ENCODE assay signal across 12 cellular contexts in the genomic region with DNA sequence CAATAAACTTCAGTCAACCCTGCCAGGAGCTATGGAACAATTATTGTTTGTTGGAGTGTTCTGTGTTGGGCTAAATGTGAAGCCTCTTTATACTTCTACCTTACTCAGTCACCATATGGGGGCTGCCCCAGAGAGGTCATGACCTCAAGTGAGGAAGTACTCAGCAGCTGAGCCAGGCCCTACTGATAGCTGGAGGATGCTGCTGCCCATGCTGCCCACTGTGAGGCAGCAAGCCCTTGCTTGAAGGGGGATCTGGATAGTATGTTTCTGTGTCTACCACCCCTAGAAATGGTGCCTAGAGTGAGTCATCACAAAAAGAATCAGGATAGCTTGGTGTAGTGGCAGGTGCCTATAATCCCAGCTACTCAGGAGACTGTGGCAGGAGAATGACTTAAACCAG. TPM values are rescaled to one million over a fixed set of nuclear protein-coding genes. Genes with fewer than 3 reads are reported as not detected.
DNase-seq lines count a peak whose midpoint lies in the region; ATAC-seq and TF ChIP-seq lines count a peak whose summit lies in the region.
"Had no signal": no experiment of that assay in that cellular context is flagged by ENCODE, and none has a peak within 500 bp of the region (broad histone marks: within the 10 kb centered on the region; RNA-seq: fewer than 3 reads in every experiment).

No MANE protein-coding gene starts in this region.

- no peak for TF ChIP-seq POLR2A in breast epithelium (IDR thresholded peaks at IDR 0.05)
- no peak for TF ChIP-seq POLR2A in thyroid gland (IDR thresholded peaks at IDR 0.05)

- H3K9me3 ChIP-seq in breast epithelium (no peaks in the 10 kb centered on the region), T-helper 17 cell (ENCODE audit: control insufficient read depth, low read length, poor library complexity, severe bottlenecking) (no peaks in the 10 kb centered on the region), thyroid gland (no peaks in the 10 kb centered on the region), psoas muscle (no peaks in the 10 kb centered on the region)

- H3K27ac Mint-ChIP-seq in MCF 10A (ENCODE audit: low read depth, unreplicated experiment) = peak overlapping the region; percentile 49
- peak overlapping the region; percentile 9 for H3K27ac Mint-ChIP-seq in T-helper 17 cell
- H3K27ac Mint-ChIP-seq in effector memory CD8-positive, alpha-beta T cell = peak overlapping the region in 1 of 2 donors; percentile 26

- TF ChIP-seq CTCF in MCF 10A (IDR thresholded peaks at IDR 0.05; ENCODE audit: unreplicated experiment) = no peak
- TF ChIP-seq CTCF in breast epithelium (IDR thresholded peaks at IDR 0.05) = no peak
- no peak for TF ChIP-seq CTCF in thyroid gland (IDR thresholded peaks at IDR 0.05)
- no peak for TF ChIP-seq CTCF in psoas muscle (IDR thresholded peaks at IDR 0.05)

- H3K27me3 Mint-ChIP-seq in MCF 10A (ENCODE audit: insufficient read depth, unreplicated experiment) (no peaks in the 10 kb centered on the region), T-helper 17 cell (no peaks in the 10 kb centered on the region)
- no peaks in the 10 kb centered on the region for H3K27me3 Mint-ChIP-seq in effector memory CD8-positive, alpha-beta T cell

- DNase-seq in MCF 10A (ENCODE audit: unreplicated experiment) = no peak
- DNase-seq in breast epithelium (ENCODE audit: low spot score in 2 of 2) = no peak
- DNase-seq in T-helper 17 cell = no peak
- DNase-seq in thyroid gland = no peak
- no peak for DNase-seq in effector memory CD8-positive, alpha-beta T cell
- no peak for DNase-seq in activated gamma-delta T cell treated with Interleukin-2 at 50 U/mL for 16 hours
- DNase-seq in psoas muscle = no peak
- DNase-seq: cortex of kidney, NCI-H226 had no signal

- ATAC-seq in HG02678 (IDR thresholded peaks at IDR 0.05; ENCODE audit: unreplicated experiment) = peak; percentile 36
- no peak for ATAC-seq in T-helper 17 cell
- no peak for ATAC-seq in effector memory CD8-positive, alpha-beta T cell (replicated peaks)
- ATAC-seq in psoas muscle = no peak
- ATAC-seq: HCT116, HepG2 had no signal

- POLR2A ChIA-PET in MCF 10A (lab: Yijun Ruan, JAX) = interaction anchor here (0.6 to 1.9 kb wide), 6 partner anchors 15 to 212 kb away, joined by 3 to 5 read pairs (median 4); a partner anchor contains a TSS

- H3K4me1 ChIP-seq in breast epithelium (no peaks in the 10 kb centered on the region), thyroid gland (peaks cover 15 to 16% of the 10 kb centered on the region in 2 donors), psoas muscle (peaks cover 14% of the 10 kb centered on the region)

- H3K27me3 ChIP-seq in breast epithelium (no peaks in the 10 kb centered on the region), thyroid gland (no peaks in the 10 kb centered on the region), psoas muscle (ENCODE audit: insufficient read depth in 3 of 3, low read length in 2 of 3) (no peaks in the 10 kb centered on the region)

- peaks cover 6% of the 10 kb centered on the region for H3K4me1 Mint-ChIP-seq in MCF 10A (ENCODE audit: insufficient read depth, unreplicated experiment)
- H3K4me1 Mint-ChIP-seq in T-helper 17 cell = peaks cover 7% of the 10 kb centered on the region
- H3K4me1 Mint-ChIP-seq in effector memory CD8-positive, alpha-beta T cell (ENCODE audit: low read depth in 2 of 2) = peaks cover 4 to 11% of the 10 kb centered on the region in 2 donors

- no TSS peak for BruUV-seq in MCF 10A (replicated peaks; lab: Mats Ljungman, UMichigan)

- H3K36me3 ChIP-seq in breast epithelium = no peaks in the 10 kb centered on the region
- no peaks in the 10 kb centered on the region for H3K36me3 ChIP-seq in thyroid gland
- no peaks in the 10 kb centered on the region for H3K36me3 ChIP-seq in psoas muscle (ENCODE audit: insufficient read depth in 1 of 2, low read depth in 1 of 2)

- H3K27ac ChIP-seq in breast epithelium (no peak overlapping the region), thyroid gland (peak overlapping the region; percentile 47 to 79 (median 64)), psoas muscle (no peak overlapping the region)

- CTCF ChIA-PET in MCF 10A (lab: Yijun Ruan, JAX) = interaction anchor here (0.6 to 2.3 kb wide), 8 partner anchors 12 to 535 kb away, joined by 3 to 11 read pairs (median 5); a partner anchor contains a TSS

- H3K4me3 ChIP-seq in breast epithelium = no peak overlapping the region
- no peak overlapping the region for H3K4me3 ChIP-seq in thyroid gland (replicated peaks in 1 of 3)
- H3K4me3 ChIP-seq in psoas muscle = no peak overlapping the region

- intact Hi-C loops in MCF 10A (cut with micrococcal nuclease) = no loop called here
- intact Hi-C loops in breast epithelium (cut with DNase I; ENCODE audit: low total_unique reads) = no loop called here
- intact Hi-C loops in thyroid gland (cut with DNase I) = no loop called here
- intact Hi-C loops in psoas muscle (cut with DNase I) = no loop called here

- H3K9me3 Mint-ChIP-seq in MCF 10A (ENCODE audit: unreplicated experiment) = no peaks in the 10 kb centered on the region
- H3K9me3 Mint-ChIP-seq in effector memory CD8-positive, alpha-beta T cell = no peaks in the 10 kb centered on the region

- no peak overlapping the region for H3K4me3 Mint-ChIP-seq in MCF 10A (ENCODE audit: unreplicated experiment)
- no peak overlapping the region for H3K4me3 Mint-ChIP-seq in T-helper 17 cell
- no peak overlapping the region for H3K4me3 Mint-ChIP-seq in effector memory CD8-positive, alpha-beta T cell

- H3K36me3 Mint-ChIP-seq in MCF 10A (ENCODE audit: insufficient read depth, unreplicated experiment) (peaks cover 15% of the 10 kb centered on the region), T-helper 17 cell (ENCODE audit: low read depth) (peaks cover 2% of the 10 kb centered on the region)
- H3K36me3 Mint-ChIP-seq in effector memory CD8-positive, alpha-beta T cell (ENCODE audit: insufficient read depth) = peaks cover 20% of the 10 kb centered on the region

RNA-seq across cellular contexts. Expression of a gene that starts 4.5 kb away (rescaled TPM):
- 1,386 and 1,793 TPM in 2 replicates for total RNA-seq in MCF 10A (2022)
- total RNA-seq in breast epithelium = 1,000 to 10,000 TPM; 1,294 to 2,381 (median 2,029) TPM
- total RNA-seq in T-helper 17 cell = 1,000 to 10,000 TPM; 1,360 to 1,402 TPM
- total RNA-seq in thyroid gland = 1,000 to 10,000 TPM in 3 of 4 donors, 100 to 1,000 TPM in 1; 958 to 1,885 (median 1,354) TPM
- 100 to 1,000 TPM; 744 to 950 (median 822) TPM for total RNA-seq in psoas muscle
- 1,000 to 10,000 TPM; 1,534 to 1,772 (median 1,709) TPM for polyA plus RNA-seq in psoas muscle

RNA-seq across cellular contexts. Expression of a gene that starts 14.0 kb away (rescaled TPM):
- total RNA-seq in MCF 10A (2022) (28.9 and 30.0 TPM in 2 replicates), breast epithelium (10 to 100 TPM; 23.4 to 38.2 (median 25.9) TPM), T-helper 17 cell (10 to 100 TPM; 65.2 to 77.2 TPM), thyroid gland (10 to 100 TPM; 28.0 to 43.6 (median 35.9) TPM), psoas muscle (10 to 100 TPM; 10.3 to 12.6 (median 11.6) TPM)
- polyA plus RNA-seq in psoas muscle = 1 to 10 TPM; 5.5 to 9.8 (median 5.9) TPM

RNA-seq across cellular contexts. Expression of a gene that starts 33.4 kb away (rescaled TPM):
- total RNA-seq in MCF 10A (2022) = 11.5 and 14.2 TPM in 2 replicates
- total RNA-seq in breast epithelium = 10 to 100 TPM in 2 of 3 donors, 1 to 10 TPM in 1; 7.4 to 13.2 (median 12.1) TPM
- 10 to 100 TPM; 10.4 to 11.1 TPM for total RNA-seq in T-helper 17 cell
- 10 to 100 TPM in 1 of 4 donors, 1 to 10 TPM in 3; 7.3 to 13.3 (median 8.2) TPM for total RNA-seq in thyroid gland
- total RNA-seq in psoas muscle = 10 to 100 TPM in 1 of 4 donors, 1 to 10 TPM in 3; 5.9 to 12.5 (median 7.9) TPM
- 1 to 10 TPM; 1.6 to 6.3 (median 1.9) TPM for polyA plus RNA-seq in psoas muscle

Comparison
In these comparisons a context has a peak if more than half of its experiments do, and no peak if none do; other contexts are left out.
1. H3K27ac ChIP-seq: peak in thyroid gland (3 of 3); none in breast epithelium (0 of 2) and psoas muscle (single experiment).